28 cellular contexts compared by ENCODE assay signal in the genomic region with DNA sequence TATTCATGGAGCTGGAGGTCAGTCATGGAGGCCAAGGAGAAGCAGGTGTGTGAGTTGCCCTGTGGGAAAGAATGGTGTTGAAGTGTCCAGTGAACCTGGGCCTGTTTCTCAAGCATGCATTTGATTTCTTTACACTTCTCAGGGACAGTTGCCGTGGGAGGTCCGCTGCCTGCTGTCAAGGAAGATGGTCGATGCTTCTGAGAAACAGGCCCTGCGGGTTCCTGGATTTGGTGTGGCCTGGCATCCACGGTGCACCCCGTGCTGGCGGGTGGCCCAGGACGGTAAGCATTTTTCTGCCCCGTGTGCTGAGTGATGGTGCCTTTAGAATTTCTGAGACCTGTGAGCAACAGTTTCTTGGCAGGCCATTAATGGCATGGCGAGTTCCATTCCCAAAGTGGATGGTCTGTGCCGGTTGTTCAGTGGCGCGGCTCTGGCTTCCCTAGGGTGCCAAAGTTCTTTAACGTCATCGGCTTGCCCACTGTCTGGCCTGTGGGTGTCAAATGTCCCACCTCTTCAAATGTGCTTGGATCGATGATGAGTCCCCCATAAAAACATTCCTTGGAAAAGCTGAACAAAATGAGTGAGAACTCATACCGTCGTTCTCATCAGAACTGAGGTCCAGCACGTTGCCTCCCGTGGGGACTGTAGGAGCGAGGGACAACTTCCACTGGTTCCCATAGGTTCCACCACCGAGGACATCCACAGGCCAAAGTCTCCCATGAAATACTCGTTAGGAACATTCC.
DNase-seq lines count a peak whose midpoint lies in the region; ATAC-seq and TF ChIP-seq lines count a peak whose summit lies in the region.
"Had no signal": no experiment of that assay in that cellular context is flagged by ENCODE, and none has a peak within 500 bp of the region (broad histone marks: within the 10 kb centered on the region; RNA-seq: fewer than 3 reads in every experiment).

No MANE protein-coding gene starts in this region.

- H3K4me3 ChIP-seq in upper lobe of right lung (no peak overlapping the region), MG63 (no peak overlapping the region)
- H3K4me3 ChIP-seq: A549, cardiac muscle cell, sigmoid colon, stomach had no signal

- H3K4me3 Mint-ChIP-seq in progenitor cell of endocrine pancreas (ENCODE audit: low read depth): no peak overlapping the region
- H3K4me3 Mint-ChIP-seq: activated CD4-positive, alpha-beta T cell treated with anti-CD3 and anti-CD28 coated beads, Interleukin-2, amount 10 ng/mL, durations not matched to agents 24 days and 14 days; activated naive CD4-positive, alpha-beta T cell treated with anti-CD3 and anti-CD28 coated beads, Interleukin-2, amount 50 U/mL, for 24 hours; activated T-helper 1 cell treated with anti-CD3 and anti-CD28 coated beads, Interleukin-12 subunit alpha, Interleukin-12 subunit beta, Interleukin-2, Interleukin-4 antibody, amounts not matched to agents 30 ng/mL and 10 ng/mL and 1 ng/mL, durations not matched to agents 14 hours and 24 hours and 36 hours; B cell; mesothelial cell of epicardium had no signal

- no peaks in the 10 kb centered on the region for H3K27me3 Mint-ChIP-seq in progenitor cell of endocrine pancreas
- H3K27me3 Mint-ChIP-seq: activated CD4-positive, alpha-beta T cell treated with anti-CD3 and anti-CD28 coated beads, Interleukin-2, amount 10 ng/mL, durations not matched to agents 24 days and 14 days; activated naive CD4-positive, alpha-beta T cell treated with anti-CD3 and anti-CD28 coated beads, Interleukin-2, amount 50 U/mL, for 24 hours; B cell; naive thymus-derived CD8-positive, alpha-beta T cell; T-helper 17 cell had no signal

- no peak overlapping the region for H3K27ac ChIP-seq in upper lobe of right lung
- H3K27ac ChIP-seq: A549, cardiac muscle cell, RWPE1, sigmoid colon, stomach had no signal

- H3K27me3 ChIP-seq in upper lobe of right lung (no peaks in the 10 kb centered on the region), MG63 (no peaks in the 10 kb centered on the region)
- H3K27me3 ChIP-seq: cardiac muscle cell, sigmoid colon, stomach had no signal

- H3K9me3 Mint-ChIP-seq in progenitor cell of endocrine pancreas (ENCODE audit: low read depth): peaks cover 83% of the 10 kb centered on the region

- H3K36me3 ChIP-seq in upper lobe of right lung: peaks cover 30% of the 10 kb centered on the region
- H3K36me3 ChIP-seq in MG63: no peaks in the 10 kb centered on the region

- peaks cover 100% of the 10 kb centered on the region for H3K9me3 ChIP-seq in upper lobe of right lung
- peaks cover 5% of the 10 kb centered on the region for H3K9me3 ChIP-seq in MG63
- H3K9me3 ChIP-seq: SK-N-SH had no signal

- peaks cover 99% of the 10 kb centered on the region for H3K36me3 Mint-ChIP-seq in progenitor cell of endocrine pancreas (ENCODE audit: insufficient read depth)

- TF ChIP-seq CTCF in progenitor cell of endocrine pancreas (IDR thresholded peaks at IDR 0.05; ENCODE audit: unreplicated experiment) (no peak), upper lobe of right lung (IDR thresholded peaks at IDR 0.05) (no peak)

- DNase-seq in activated effector memory CD4-positive, alpha-beta T cell treated with anti-CD3 and anti-CD28 coated beads, Interleukin-2, amount 50 U/mL, for 16 hours: peak; percentile 47
- DNase-seq in activated effector memory CD4-positive, alpha-beta T cell treated with Interleukin-2 at 50 U/mL for 16 hours: no peak
- DNase-seq in islet precursor cell (peak; percentile 22), progenitor cell of endocrine pancreas (ENCODE audit: low spot score, unreplicated experiment) (no peak), upper lobe of right lung (peak; percentile 46), MG63 (no peak), cerebellar cortex (ENCODE audit: low spot score) (no peak)
- DNase-seq: activated CD4-positive, alpha-beta T cell treated with anti-CD3 and anti-CD28 coated beads, Interleukin-2, amount 10 ng/mL, durations not matched to agents 24 days and 14 days; IMR-90; left colon; NCI-H1105; NCI-H2029 treated with DMSO at 0.1 percent for 48 hours; NCI-H345; NCI-H748 treated with DMSO at 0.1 percent for 48 hours; SK-N-SH; stimulated activated CD8-positive, alpha-beta memory T cell treated with anti-CD3 and anti-CD28 coated beads, Interleukin-4, amount 100 ng/mL, for 48 hours; stomach; T-helper 17 cell had no signal

- no peaks in the 10 kb centered on the region for H3K4me1 Mint-ChIP-seq in progenitor cell of endocrine pancreas (ENCODE audit: low read depth)
- H3K4me1 Mint-ChIP-seq: activated CD4-positive, alpha-beta T cell treated with anti-CD3 and anti-CD28 coated beads, Interleukin-2, amount 10 ng/mL, durations not matched to agents 24 days and 14 days; activated naive CD4-positive, alpha-beta T cell treated with anti-CD3 and anti-CD28 coated beads, Interleukin-2, amount 50 U/mL, for 24 hours; B cell; mesothelial cell of epicardium; naive thymus-derived CD8-positive, alpha-beta T cell; T-helper 17 cell had no signal

- no peaks in the 10 kb centered on the region for H3K4me1 ChIP-seq in upper lobe of right lung
- H3K4me1 ChIP-seq: A549, sigmoid colon, stomach had no signal

- ATAC-seq in upper lobe of right lung: no peak
- no peak for ATAC-seq in HG02642 (IDR thresholded peaks at IDR 0.05; ENCODE audit: poor library complexity, unreplicated experiment)
- ATAC-seq: A549; left colon; naive thymus-derived CD8-positive, alpha-beta T cell; T-helper 17 cell had no signal

- H3K27ac Mint-ChIP-seq in progenitor cell of endocrine pancreas: peak overlapping the region; percentile 37
- H3K27ac Mint-ChIP-seq: activated CD4-positive, alpha-beta T cell treated with anti-CD3 and anti-CD28 coated beads, Interleukin-2, amount 10 ng/mL, durations not matched to agents 24 days and 14 days; activated naive CD4-positive, alpha-beta T cell treated with anti-CD3 and anti-CD28 coated beads, Interleukin-2, amount 50 U/mL, for 24 hours; activated T-helper 1 cell treated with anti-CD3 and anti-CD28 coated beads, Interleukin-12 subunit alpha, Interleukin-12 subunit beta, Interleukin-2, Interleukin-4 antibody, amounts not matched to agents 30 ng/mL and 10 ng/mL and 1 ng/mL, durations not matched to agents 14 hours and 24 hours and 36 hours; B cell; mesothelial cell of epicardium; T-helper 17 cell had no signal

- intact Hi-C loops in upper lobe of right lung (cut with DNase I): no loop called here

Comparison
In these comparisons a context has a peak if more than half of its experiments do, and no peak if none do; other contexts are left out.
1. DNase-seq: peak in activated effector memory CD4-positive, alpha-beta T cell treated with anti-CD3 and anti-CD28 coated beads, Interleukin-2, amount 50 U/mL, for 16 hours (single experiment), islet precursor cell (single experiment) and upper lobe of right lung (single experiment); none in activated effector memory CD4-positive, alpha-beta T cell treated with Interleukin-2 at 50 U/mL for 16 hours (single experiment), progenitor cell of endocrine pancreas (single experiment), MG63 (single experiment) and cerebellar cortex (single experiment).